8 cellular contexts compared by ENCODE assay signal in genomic region chr6:35601331-35602132, GRCh38.
DNase-seq lines count a peak whose midpoint lies in the region; ATAC-seq and FAIRE-seq lines count a peak whose summit lies in the region.

No MANE protein-coding gene starts in this region.

- H3K27me3 Mint-ChIP-seq in activated naive CD8-positive, alpha-beta T cell treated with anti-CD3 and anti-CD28 coated beads, Interleukin-2, amount 50 U/mL, for 24 hours = no peaks in the 10 kb centered on the region

- H3K4me3 ChIP-seq in GM08714 (ENCODE audit: low read length) = peak overlapping the region; percentile 44; the same call in 1 of the 2 replicates

- peak; percentile 64 for DNase-seq in RCC 7860 (ENCODE audit: low spot score)
- peak; percentile 31 for DNase-seq in activated naive CD8-positive, alpha-beta T cell treated with anti-CD3 and anti-CD28 coated beads, Interleukin-2, amount 50 U/mL, for 24 hours
- peak; percentile 58 for DNase-seq in left cardiac atrium
- DNase-seq in renal cortical epithelial cell (ENCODE audit: low read depth) = peak; percentile 96
- no peak for DNase-seq in NCI-H2196 (lab: John Stamatoyannopoulos, UW; ENCODE audit: unreplicated experiment)

- FAIRE-seq in RCC 7860 (lab: Jason Lieb, UNC) = peak; percentile 74

- H3K36me3 Mint-ChIP-seq in activated naive CD8-positive, alpha-beta T cell treated with anti-CD3 and anti-CD28 coated beads, Interleukin-2, amount 50 U/mL, for 24 hours (ENCODE audit: low read depth) = peaks cover 29% of the 10 kb centered on the region

- peak; percentile 62 for ATAC-seq in activated naive CD8-positive, alpha-beta T cell treated with anti-CD3 and anti-CD28 coated beads, Interleukin-2, amount 50 U/mL, for 24 hours
- ATAC-seq in left cardiac atrium (peak; percentile 79 to 88), HG03108 (IDR thresholded peaks at IDR 0.05; ENCODE audit: unreplicated experiment) (no peak), HG03439 (IDR thresholded peaks at IDR 0.05; ENCODE audit: unreplicated experiment) (no peak)

- H3K9me3 Mint-ChIP-seq in activated naive CD8-positive, alpha-beta T cell treated with anti-CD3 and anti-CD28 coated beads, Interleukin-2, amount 50 U/mL, for 24 hours = no peaks in the 10 kb centered on the region

- peak overlapping the region; percentile 47 for H3K4me3 Mint-ChIP-seq in activated naive CD8-positive, alpha-beta T cell treated with anti-CD3 and anti-CD28 coated beads, Interleukin-2, amount 50 U/mL, for 24 hours

- H3K27ac Mint-ChIP-seq in activated naive CD8-positive, alpha-beta T cell treated with anti-CD3 and anti-CD28 coated beads, Interleukin-2, amount 50 U/mL, for 24 hours = peak overlapping the region; percentile 65

- intact Hi-C loops in left cardiac atrium (cut with DNase I) = loop anchor here in 1 of 2 donors (5.0 kb wide), 1 partner anchor 131 kb away; no protein-coding TSS in a partner anchor

- H3K4me1 Mint-ChIP-seq in activated naive CD8-positive, alpha-beta T cell treated with anti-CD3 and anti-CD28 coated beads, Interleukin-2, amount 50 U/mL, for 24 hours = peaks cover 77% of the 10 kb centered on the region

Comparison
In these comparisons a context has a peak if more than half of its experiments do, and no peak if none do; other contexts are left out.
1. ATAC-seq: peak in activated naive CD8-positive, alpha-beta T cell treated with anti-CD3 and anti-CD28 coated beads, Interleukin-2, amount 50 U/mL, for 24 hours (single experiment) and left cardiac atrium (2 of 2); none in HG03108 (single experiment) and HG03439 (single experiment).